14 cellular contexts compared by ENCODE assay signal in genomic region chr2:197219636-197220035, GRCh38.
DNase-seq lines count a peak whose midpoint lies in the region; ATAC-seq and TF ChIP-seq lines count a peak whose summit lies in the region.
"Had no signal": no experiment of that assay in that cellular context is flagged by ENCODE, and none has a peak within 500 bp of the region (broad histone marks: within the 10 kb centered on the region; RNA-seq: fewer than 3 reads in every experiment).

No MANE protein-coding gene starts in this region.

- ATAC-seq in HG03378 (IDR thresholded peaks at IDR 0.05; ENCODE audit: unreplicated experiment), result no peak
- ATAC-seq: K562, Panc1, Right ventricle myocardium inferior had no signal

- DNase-seq in DMS 273 (lab: John Stamatoyannopoulos, UW; ENCODE audit: unreplicated experiment), result peak; percentile 31
- no peak for DNase-seq in DMS 273 treated with DMSO at 0.1 percent for 48 hours (lab: John Stamatoyannopoulos, UW)
- DNase-seq in A673 (ENCODE audit: low spot score), result peak; percentile 68
- peak; percentile 12 to 70 for DNase-seq in NCI-H446 (lab: John Stamatoyannopoulos, UW)
- DNase-seq in choroid plexus epithelial cell (ENCODE audit: low read depth), result peak; percentile 24
- DNase-seq in kidney glomerular epithelial cell (lab: John Stamatoyannopoulos, UW), result no peak
- DNase-seq in GM10266 (ENCODE audit: extremely low spot score), result no peak
- DNase-seq: NCI-H146 had no signal

- intact Hi-C loops in A673 (cut with micrococcal nuclease; ENCODE audit: unreplicated experiment), result no loop called here

- H3K9me3 ChIP-seq in A673 (ENCODE audit: low read depth, low read length, poor library complexity, severe bottlenecking), result no peaks in the 10 kb centered on the region

- peaks cover 40% of the 10 kb centered on the region for H3K4me1 ChIP-seq in A673 (ENCODE audit: insufficient read depth, low read length, poor library complexity, severe bottlenecking)

- CTCF ChIA-PET in A673 (lab: Charles Lee), result no interaction called here

- POLR2A ChIA-PET in A673 (lab: Charles Lee; ENCODE audit: low non-redundant PET), result no interaction called here

- no TSS peak for BruUV-seq in A673 (replicated peaks; lab: Mats Ljungman, UMichigan)

- TF ChIP-seq CTCF in A673 (conservative IDR thresholded peaks at IDR 0.05; ENCODE audit: low read depth, low read length) (no peak), choroid plexus epithelial cell (conservative IDR thresholded peaks at IDR 0.05; ENCODE audit: low read depth, low read length) (no peak), GM10266 (IDR thresholded peaks at IDR 0.05; ENCODE audit: control insufficient read depth, insufficient read depth, low read depth, missing control alignments) (no peak)

- peak overlapping the region; percentile 16 for H3K27ac ChIP-seq in A673 (ENCODE audit: low read depth, low read length, poor library complexity, severe bottlenecking)
- H3K27ac ChIP-seq: 22Rv1, C4-2B had no signal

- H3K27me3 ChIP-seq in A673 (replicated peaks; ENCODE audit: insufficient read depth, low read depth, low read length, poor library complexity), result no peaks in the 10 kb centered on the region

- H3K36me3 ChIP-seq in A673 (ENCODE audit: insufficient read depth, low read length, poor library complexity, severe bottlenecking), result no peaks in the 10 kb centered on the region

- H3K4me3 ChIP-seq in A673 (ENCODE audit: low read depth, low read length, poor library complexity, severe bottlenecking), result no peak overlapping the region
- no peak overlapping the region for H3K4me3 ChIP-seq in choroid plexus epithelial cell (ENCODE audit: low read depth, low read length)
- H3K4me3 ChIP-seq: K562 had no signal

Comparison
In these comparisons a context has a peak if more than half of its experiments do, and no peak if none do; other contexts are left out.
1. DNase-seq: peak in DMS 273 (single experiment), A673 (single experiment), NCI-H446 (2 of 2) and choroid plexus epithelial cell (single experiment); none in DMS 273 treated with DMSO at 0.1 percent for 48 hours (single experiment), kidney glomerular epithelial cell (single experiment) and GM10266 (single experiment).